Comparison of ENCODE assay signal across 8 cellular contexts in genomic region chr15:49155110-49155833, GRCh38. TPM values are rescaled to one million over a fixed set of nuclear protein-coding genes. Genes with fewer than 3 reads are reported as not detected.
DNase-seq lines count a peak whose midpoint lies in the region; ATAC-seq and TF ChIP-seq lines count a peak whose summit lies in the region.

COPS2 (minus strand) TSS chr15:49155599; CDS start chr15:49155578, 21 bp downstream.

- H3K36me3 Mint-ChIP-seq in CD14-positive monocyte: peaks cover 0 to 3% of the 10 kb centered on the region in 2 donors
- H3K36me3 Mint-ChIP-seq in activated CD4-positive, alpha-beta memory T cell treated with anti-CD3 and anti-CD28 coated beads for 36 hours: peaks cover 4% of the 10 kb centered on the region

- CTCF ChIA-PET in activated CD4-positive, alpha-beta memory T cell treated with anti-CD3 and anti-CD28 coated beads for 36 hours (lab: Charles Lee): interaction anchor here (1.0 to 3.3 kb wide), 7 partner anchors 9 to 295 kb away, joined by 3 to 23 read pairs (median 4); partner anchors contain the start of genes EID1 and GALK2

- H3K27me3 Mint-ChIP-seq in CD14-positive monocyte (ENCODE audit: low read depth in 3 of 3): no peaks in the 10 kb centered on the region
- H3K27me3 Mint-ChIP-seq in activated CD4-positive, alpha-beta memory T cell treated with anti-CD3 and anti-CD28 coated beads for 36 hours: no peaks in the 10 kb centered on the region

- peaks cover 38% of the 10 kb centered on the region for H3K4me1 Mint-ChIP-seq in CD14-positive monocyte
- peaks cover 50% of the 10 kb centered on the region for H3K4me1 Mint-ChIP-seq in activated CD4-positive, alpha-beta memory T cell treated with anti-CD3 and anti-CD28 coated beads for 36 hours (ENCODE audit: low read depth)

- no peak for TF ChIP-seq CTCF in CD14-positive monocyte (IDR thresholded peaks at IDR 0.05)
- peak in 51 of 56 donors; percentile 17 to 72 (median 44) for TF ChIP-seq CTCF in dorsolateral prefrontal cortex (IDR thresholded peaks at IDR 0.05 in 54 of 56, conservative IDR thresholded peaks at IDR 0.05 in 2 of 56; ENCODE audit: low read depth in 1 of 56, partially characterized antibody in 56 of 56)
- TF ChIP-seq CTCF in liver (IDR thresholded peaks at IDR 0.05; ENCODE audit: low read depth, low read length, missing input control): no peak

- no peaks in the 10 kb centered on the region for H3K36me3 ChIP-seq in liver (ENCODE audit: control insufficient read depth in 4 of 4, insufficient read depth in 3 of 4, low read depth in 1 of 4, low read length in 3 of 4)

- DNase-seq in CD14-positive monocyte (ENCODE audit: low spot score) (peak; percentile 94), NCI-H82 (lab: John Stamatoyannopoulos, UW) (peak; percentile 99), dorsolateral prefrontal cortex (peak; percentile 89 to 98 (median 95))
- DNase-seq in activated CD4-positive, alpha-beta memory T cell treated with anti-CD3 and anti-CD28 coated beads for 36 hours: peak; percentile 97
- DNase-seq in stimulated activated CD4-positive, alpha-beta T cell treated with anti-CD3 and anti-CD28 coated beads, Interleukin-4, amount 100 ng/mL, for 24 hours: peak; percentile 94

- WGBS in liver: under 1% methylated on average over 46 of the region's 46 CpGs

- TF ChIP-seq RAD21 in liver (IDR thresholded peaks at IDR 0.05): peak; percentile 49 to 56

- H3K9me3 ChIP-seq in liver (ENCODE audit: control insufficient read depth in 4 of 4, low read length in 3 of 4): no peaks in the 10 kb centered on the region

- H3K9ac ChIP-seq in liver (ENCODE audit: low read depth in 1 of 2, low read length in 2 of 2): peak within 1 kb of the TSS; percentile 81 to 84

- POLR2A ChIA-PET in activated CD4-positive, alpha-beta memory T cell treated with anti-CD3 and anti-CD28 coated beads for 36 hours (lab: Charles Lee): interaction anchor here (0.6 to 2.5 kb wide), 10 partner anchors 14 to 1754 kb away, joined by 3 to 48 read pairs (median 4); partner anchors contain the start of genes CEP152, EID1, GALK2 and SECISBP2L

- ATAC-seq in GM19397 (IDR thresholded peaks at IDR 0.05; ENCODE audit: unreplicated experiment) (peak; percentile 90), HG03571 (IDR thresholded peaks at IDR 0.05; ENCODE audit: unreplicated experiment) (peak; percentile 91)

- intact Hi-C loops in CD14-positive monocyte (cut with micrococcal nuclease) (loop anchor here (5.0 to 10.0 kb wide), 3 partner anchors 110 to 470 kb away; partner anchors contain the start of genes SECISBP2L (in 2 of the 2), CEP152 (in 1 of the 2), DTWD1 (in 1 of the 2) and FAM227B (in 1 of the 2)), dorsolateral prefrontal cortex (cut with DNase I) (loop anchor here (1.0 to 5.0 kb wide), 3 partner anchors 108 to 278 kb away; partner anchors contain the start of genes EID1 (in 1 of the 2) and SECISBP2L (in 1 of the 2))
- intact Hi-C loops in activated CD4-positive, alpha-beta memory T cell treated with anti-CD3 and anti-CD28 coated beads for 36 hours (cut with micrococcal nuclease): loop anchor here (1.0 to 10.0 kb wide), 10 partner anchors 9 to 1750 kb away; partner anchors contain the start of genes AP4E1, CEP152, DUT and EID1

- peak within 1 kb of the TSS; percentile 96 to 97 for H3K4me3 Mint-ChIP-seq in CD14-positive monocyte
- peak within 1 kb of the TSS; percentile 99 for H3K4me3 Mint-ChIP-seq in activated CD4-positive, alpha-beta memory T cell treated with anti-CD3 and anti-CD28 coated beads for 36 hours

- peak within 1 kb of the TSS; percentile 71 to 100 (median 96) for H3K4me3 ChIP-seq in dorsolateral prefrontal cortex
- H3K4me3 ChIP-seq in liver (ENCODE audit: low read depth in 1 of 3, low read length in 3 of 3): peak within 1 kb of the TSS; percentile 75 to 100 (median 89)

- peak within 1 kb of the TSS; percentile 92 to 99 (median 98) for H3K27ac Mint-ChIP-seq in CD14-positive monocyte
- H3K27ac Mint-ChIP-seq in activated CD4-positive, alpha-beta memory T cell treated with anti-CD3 and anti-CD28 coated beads for 36 hours: peak within 1 kb of the TSS; percentile 97

- H3K27me3 ChIP-seq in dorsolateral prefrontal cortex: no peaks in the 10 kb centered on the region
- no peaks in the 10 kb centered on the region for H3K27me3 ChIP-seq in liver (ENCODE audit: control insufficient read depth in 4 of 4, insufficient read depth in 4 of 4, low read length in 3 of 4)

- no peaks in the 10 kb centered on the region for H3K9me3 Mint-ChIP-seq in CD14-positive monocyte
- no peaks in the 10 kb centered on the region for H3K9me3 Mint-ChIP-seq in activated CD4-positive, alpha-beta memory T cell treated with anti-CD3 and anti-CD28 coated beads for 36 hours

- peaks cover 3 to 23% (median 22%) of the 10 kb centered on the region in 4 donors for H3K4me1 ChIP-seq in liver (ENCODE audit: control insufficient read depth in 4 of 4, insufficient read depth in 4 of 4, low read length in 3 of 4)

- peak within 1 kb of the TSS; percentile 7 to 97 (median 90) for H3K27ac ChIP-seq in dorsolateral prefrontal cortex
- H3K27ac ChIP-seq in liver (ENCODE audit: low read depth in 1 of 2, low read length in 2 of 2): peak within 1 kb of the TSS; percentile 70 to 82

TF ChIP-seq in liver, 16 proteins besides CTCF, POLR2A, EP300 and RAD21:
- TF ChIP-seq REST (IDR thresholded peaks at IDR 0.05) (peak; percentile 85), SP1 (IDR thresholded peaks at IDR 0.05) (peak; percentile 73), RXRA (IDR thresholded peaks at IDR 0.05) (peak; percentile 57 to 62), ZBTB33 (IDR thresholded peaks at IDR 0.05) (peak; percentile 88), HNF4G (IDR thresholded peaks at IDR 0.05) (no peak), HNF4A (conservative IDR thresholded peaks at IDR 0.05) (peak; percentile 33 to 47), JUND (IDR thresholded peaks at IDR 0.05) (peak; percentile 61 to 80), FOXA1 (IDR thresholded peaks at IDR 0.05) (no peak), MAX (IDR thresholded peaks at IDR 0.05) (peak; percentile 90), NR2F2 (IDR thresholded peaks at IDR 0.05) (peak; percentile 55), ATF3 (IDR thresholded peaks at IDR 0.05) (peak; percentile 81), YY1 (IDR thresholded peaks at IDR 0.05) (peak; percentile 97), GABPA (IDR thresholded peaks at IDR 0.05 in 1 of 2, conservative IDR thresholded peaks at IDR 0.05 in 1 of 2) (peak; percentile 100), EGR1 (IDR thresholded peaks at IDR 0.05; ENCODE audit: low read depth in 2 of 2) (peak; percentile 40 to 44), FOXA2 (IDR thresholded peaks at IDR 0.05) (peak; percentile 46), TAF1 (conservative IDR thresholded peaks at IDR 0.05) (no peak)

RNA-seq across cellular contexts. Expression of gene COPS2, which starts in this region (rescaled TPM):
- 10 to 100 TPM; 32.4 to 36.1 TPM for polyA plus RNA-seq in CD14-positive monocyte
- total RNA-seq in activated CD4-positive, alpha-beta memory T cell treated with anti-CD3 and anti-CD28 coated beads for 36 hours: 10 to 100 TPM; 79.8 to 80.0 TPM
- 10 to 100 TPM; 32.1 to 97.9 (median 73.1) TPM for total RNA-seq in dorsolateral prefrontal cortex
- total RNA-seq in liver: 10 to 100 TPM; 27.7 to 36.0 TPM
- polyA plus RNA-seq in liver: 10 to 100 TPM; 14.0 to 23.3 TPM

Comparison
In these comparisons a context has a peak if more than half of its experiments do, and no peak if none do; other contexts are left out.
1. Peak in every context shown above with its lines: DNase-seq, ATAC-seq, H3K4me3 ChIP-seq and H3K27ac ChIP-seq.
2. CTCF ChIP-seq: peak in dorsolateral prefrontal cortex (51 of 56); none in CD14-positive monocyte (single experiment) and liver (single experiment).